18 cellular contexts compared by ENCODE assay signal in the genomic region with DNA sequence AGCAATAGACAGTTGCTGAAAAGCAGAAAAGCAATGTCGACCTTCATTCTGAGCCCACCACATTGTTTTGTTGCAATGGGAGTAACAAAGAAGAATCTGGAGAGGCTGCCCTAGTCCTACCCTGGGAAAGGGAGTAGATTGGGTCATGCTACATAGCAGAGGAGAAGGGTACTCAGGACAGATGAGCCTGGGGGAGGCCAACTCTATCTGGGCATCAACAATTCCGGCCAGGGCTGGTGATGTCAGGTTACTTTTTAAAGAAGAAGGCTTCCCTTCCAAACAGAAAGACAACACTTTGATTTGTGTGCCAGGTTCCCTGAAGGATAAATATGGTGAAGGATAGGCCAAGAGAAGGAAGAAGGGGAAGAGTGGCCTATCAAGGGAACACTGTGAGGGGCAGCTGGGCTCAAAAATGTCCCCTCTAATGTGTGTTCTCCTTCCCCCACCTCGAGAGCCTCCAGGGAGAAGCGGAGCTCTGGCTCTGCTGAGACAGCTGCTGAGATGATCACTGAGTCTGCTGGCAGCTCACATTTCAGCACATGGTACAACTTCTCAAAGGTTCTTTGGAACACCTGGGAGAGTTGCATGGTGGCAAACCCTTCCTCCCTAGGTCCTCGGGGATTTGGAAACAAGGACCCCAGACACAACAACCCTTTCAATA. TPM values are rescaled to one million over a fixed set of nuclear protein-coding genes. Genes with fewer than 3 reads are reported as not detected.
DNase-seq lines count a peak whose midpoint lies in the region; ATAC-seq lines count a peak whose summit lies in the region.
"Had no signal": no experiment of that assay in that cellular context is flagged by ENCODE, and none has a peak within 500 bp of the region (broad histone marks: within the 10 kb centered on the region; RNA-seq: fewer than 3 reads in every experiment).

No MANE protein-coding gene starts in this region.

- WGBS in trophoblast cell (ENCODE audit: extremely low coverage, insufficient coverage, insufficient read length) = no CpG with 5 or more reads among the region's 5 CpGs

- peak overlapping the region; percentile 43 for H3K27ac Mint-ChIP-seq in activated naive CD4-positive, alpha-beta T cell treated with anti-CD3 and anti-CD28 coated beads, Interleukin-2, amount 50 U/mL, for 24 hours
- H3K27ac Mint-ChIP-seq in activated T-helper 17 cell treated with anti-CD3 and anti-CD28 coated beads, Interleukin-2, amount 50 U/mL, for 72 hours = no peak overlapping the region
- H3K27ac Mint-ChIP-seq: H9, HFFc6 had no signal

- H2AK5ac ChIP-seq in trophoblast cell (ENCODE audit: low read length) = no peak overlapping the region

- peak overlapping the region; percentile 25 for H3K9ac ChIP-seq in trophoblast cell (ENCODE audit: low read length)

- H3K4me1 ChIP-seq in trophoblast cell (ENCODE audit: control insufficient read depth in 1 of 2, insufficient read depth in 2 of 2, low read length in 2 of 2) = peaks cover 11 to 25% of the 10 kb centered on the region in 2 experiments

- no peaks in the 10 kb centered on the region for H3K27me3 Mint-ChIP-seq in activated naive CD4-positive, alpha-beta T cell treated with anti-CD3 and anti-CD28 coated beads, Interleukin-2, amount 50 U/mL, for 24 hours
- H3K27me3 Mint-ChIP-seq in activated T-helper 17 cell treated with anti-CD3 and anti-CD28 coated beads, Interleukin-2, amount 50 U/mL, for 72 hours = no peaks in the 10 kb centered on the region

- H3K14ac ChIP-seq in trophoblast cell (ENCODE audit: low read length) = no peak overlapping the region

- no peak overlapping the region for H3K23ac ChIP-seq in trophoblast cell (ENCODE audit: low read length)

- H2BK12ac ChIP-seq in trophoblast cell (ENCODE audit: low read length) = no peak overlapping the region

- H3K4me1 Mint-ChIP-seq in activated naive CD4-positive, alpha-beta T cell treated with anti-CD3 and anti-CD28 coated beads, Interleukin-2, amount 50 U/mL, for 24 hours = peaks cover 29% of the 10 kb centered on the region
- peaks cover 16% of the 10 kb centered on the region for H3K4me1 Mint-ChIP-seq in activated T-helper 17 cell treated with anti-CD3 and anti-CD28 coated beads, Interleukin-2, amount 50 U/mL, for 72 hours

- peaks cover under 1% of the 10 kb centered on the region for H3K9me3 ChIP-seq in trophoblast cell (ENCODE audit: insufficient read depth, low read depth, low read length)
- H3K9me3 ChIP-seq: Peyer's patch had no signal

- ATAC-seq in HG02884 (IDR thresholded peaks at IDR 0.05; ENCODE audit: unreplicated experiment) = no peak
- ATAC-seq in activated T-helper 17 cell treated with anti-CD3 and anti-CD28 coated beads, Interleukin-2, amount 50 U/mL, for 72 hours (replicated peaks) = no peak

- H3K18ac ChIP-seq in trophoblast cell (ENCODE audit: low read length) = no peak overlapping the region

- DNase-seq in activated naive CD4-positive, alpha-beta T cell treated with Interleukin-2 at 50 U/mL for 16 hours = no peak
- DNase-seq in epithelial cell of prostate (ENCODE audit: low read depth, low spot score) (no peak), trophoblast cell (no peak), NAMALWA (ENCODE audit: low spot score) (no peak)
- DNase-seq: DMS79, H9, HFFc6, KBM-7, NCI-H1092 treated with DMSO at 0.1 percent for 48 hours, NCI-H1436 treated with DMSO at 0.1 percent for 48 hours, NCI-H1930, NCI-H446, NCI-H526, Peyer's patch had no signal

- H3K36me3 Mint-ChIP-seq in activated naive CD4-positive, alpha-beta T cell treated with anti-CD3 and anti-CD28 coated beads, Interleukin-2, amount 50 U/mL, for 24 hours = peaks cover 6% of the 10 kb centered on the region
- H3K36me3 Mint-ChIP-seq in activated T-helper 17 cell treated with anti-CD3 and anti-CD28 coated beads, Interleukin-2, amount 50 U/mL, for 72 hours (ENCODE audit: low read depth) = peaks cover 40% of the 10 kb centered on the region

- no peak overlapping the region for H4K12ac ChIP-seq in trophoblast cell (ENCODE audit: low read depth, low read length)

- H2BK5ac ChIP-seq in trophoblast cell (ENCODE audit: low read depth, low read length, poor library complexity) = no peak overlapping the region

- no peaks in the 10 kb centered on the region for H3K9me3 Mint-ChIP-seq in activated naive CD4-positive, alpha-beta T cell treated with anti-CD3 and anti-CD28 coated beads, Interleukin-2, amount 50 U/mL, for 24 hours
- no peaks in the 10 kb centered on the region for H3K9me3 Mint-ChIP-seq in activated T-helper 17 cell treated with anti-CD3 and anti-CD28 coated beads, Interleukin-2, amount 50 U/mL, for 72 hours
- H3K9me3 Mint-ChIP-seq: CD14-positive monocyte, H9, HFFc6 had no signal

- no peak overlapping the region for H3K4ac ChIP-seq in trophoblast cell (ENCODE audit: low read depth, low read length)

- peaks cover 16% of the 10 kb centered on the region for H3K79me1 ChIP-seq in trophoblast cell (ENCODE audit: low read length)

- no peak overlapping the region for H3K4me3 ChIP-seq in trophoblast cell (ENCODE audit: low read depth, low read length)
- H3K4me3 ChIP-seq: Peyer's patch had no signal

- no peak overlapping the region for H3K4me3 Mint-ChIP-seq in activated naive CD4-positive, alpha-beta T cell treated with anti-CD3 and anti-CD28 coated beads, Interleukin-2, amount 50 U/mL, for 24 hours
- H3K4me3 Mint-ChIP-seq in activated T-helper 17 cell treated with anti-CD3 and anti-CD28 coated beads, Interleukin-2, amount 50 U/mL, for 72 hours = no peak overlapping the region
- H3K4me3 Mint-ChIP-seq: CD14-positive monocyte, H9, HFFc6 had no signal

- peak overlapping the region; percentile 97 for H3K27ac ChIP-seq in epithelial cell of prostate
- H3K27ac ChIP-seq in trophoblast cell (ENCODE audit: low read depth, low read length) = no peak overlapping the region
- H3K27ac ChIP-seq: Peyer's patch had no signal

- peaks cover 9% of the 10 kb centered on the region for H3K79me2 ChIP-seq in trophoblast cell (ENCODE audit: control insufficient read depth, insufficient read depth, low read length, poor library complexity)

- H3K4me2 ChIP-seq in trophoblast cell (ENCODE audit: low read length) = no peak overlapping the region

- peaks cover 15 to 21% of the 10 kb centered on the region in 2 experiments for H3K36me3 ChIP-seq in trophoblast cell (ENCODE audit: control insufficient read depth in 1 of 2, insufficient read depth in 2 of 2, low read length in 2 of 2)

- H2AFZ ChIP-seq in trophoblast cell (ENCODE audit: insufficient read depth, low read length, poor library complexity) = no peak overlapping the region

- H2BK120ac ChIP-seq in trophoblast cell (ENCODE audit: insufficient read depth, low read length, poor library complexity) = no peak overlapping the region

- H4K91ac ChIP-seq in trophoblast cell (ENCODE audit: low read depth, low read length) = no peak overlapping the region

- no peaks in the 10 kb centered on the region for H3K27me3 ChIP-seq in trophoblast cell (ENCODE audit: insufficient read depth, low read length)
- H3K27me3 ChIP-seq: Peyer's patch had no signal

- no peak overlapping the region for H4K8ac ChIP-seq in trophoblast cell (ENCODE audit: low read depth, low read length)

RNA-seq across cellular contexts. Expression of gene ADIPOR1, which starts 3.2 kb away (rescaled TPM):
- polyA plus RNA-seq in trophoblast cell (2013) = 91.4 and 100 TPM in 2 replicates
- 100 to 1,000 TPM in 1 of 2 donors, 10 to 100 TPM in 1; 71.0 to 102 TPM for total RNA-seq in activated T-helper 17 cell treated with anti-CD3 and anti-CD28 coated beads, Interleukin-2, amount 50 U/mL, for 72 hours

RNA-seq across cellular contexts. Expression of gene CYB5R1, which starts 5.7 kb away (rescaled TPM):
- 70.3 and 78.5 TPM in 2 replicates for polyA plus RNA-seq in trophoblast cell (2013)
- total RNA-seq in activated T-helper 17 cell treated with anti-CD3 and anti-CD28 coated beads, Interleukin-2, amount 50 U/mL, for 72 hours = 10 to 100 TPM; 19.6 to 19.7 TPM

RNA-seq across cellular contexts. Expression of gene KLHL12, which starts 34.3 kb away (rescaled TPM):
- polyA plus RNA-seq in trophoblast cell (2013) = 9.7 and 10.1 TPM in 2 replicates
- total RNA-seq in activated T-helper 17 cell treated with anti-CD3 and anti-CD28 coated beads, Interleukin-2, amount 50 U/mL, for 72 hours = 10 to 100 TPM; 31.6 to 34.1 TPM

RNA-seq across cellular contexts. Expression of gene TMEM183A, which starts 45.8 kb away (rescaled TPM):
- 46.3 and 46.7 TPM in 2 replicates for polyA plus RNA-seq in trophoblast cell (2013)
- total RNA-seq in activated T-helper 17 cell treated with anti-CD3 and anti-CD28 coated beads, Interleukin-2, amount 50 U/mL, for 72 hours = 10 to 100 TPM; 50.1 to 62.6 TPM
